2 cellular contexts compared by ENCODE assay signal in the genomic region with DNA sequence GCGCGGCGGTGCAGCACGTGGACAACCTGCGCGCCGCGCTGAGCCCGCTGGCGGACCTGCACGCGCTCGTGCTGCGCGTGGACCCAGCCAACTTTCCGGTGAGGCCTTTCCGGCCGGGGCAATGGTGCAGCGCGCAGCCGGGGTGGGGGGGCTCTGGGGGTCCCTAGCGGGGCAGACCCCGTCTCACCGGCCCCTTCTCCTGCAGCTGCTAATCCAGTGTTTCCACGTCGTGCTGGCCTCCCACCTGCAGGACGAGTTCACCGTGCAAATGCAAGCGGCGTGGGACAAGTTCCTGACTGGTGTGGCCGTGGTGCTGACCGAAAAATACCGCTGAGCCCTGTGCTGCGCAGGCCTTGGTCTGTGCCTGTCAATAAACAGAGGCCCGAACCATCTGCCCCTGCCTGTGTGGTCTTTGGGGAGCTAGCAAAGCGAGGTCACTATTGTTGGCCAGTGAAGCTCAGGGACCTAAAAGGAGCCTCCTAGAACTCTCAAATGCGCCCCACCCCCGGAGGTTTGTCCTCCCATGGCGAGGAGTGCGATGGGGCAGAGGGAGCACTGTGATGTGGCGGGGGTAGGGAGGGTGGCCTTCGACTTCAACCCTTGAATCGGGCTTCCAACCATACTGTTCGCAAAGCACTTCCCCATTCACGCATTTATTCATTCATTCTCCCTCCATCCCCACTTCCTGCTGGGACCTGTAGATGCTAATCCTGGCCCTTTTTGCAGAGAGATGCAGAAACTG.
TF ChIP-seq lines count a peak whose summit lies in the region.

No MANE protein-coding gene starts in this region.

TF ChIP-seq in Ishikawa, 13 proteins besides CTCF, POLR2A, EP300 and RAD21:
- TF ChIP-seq, protein P1, sequence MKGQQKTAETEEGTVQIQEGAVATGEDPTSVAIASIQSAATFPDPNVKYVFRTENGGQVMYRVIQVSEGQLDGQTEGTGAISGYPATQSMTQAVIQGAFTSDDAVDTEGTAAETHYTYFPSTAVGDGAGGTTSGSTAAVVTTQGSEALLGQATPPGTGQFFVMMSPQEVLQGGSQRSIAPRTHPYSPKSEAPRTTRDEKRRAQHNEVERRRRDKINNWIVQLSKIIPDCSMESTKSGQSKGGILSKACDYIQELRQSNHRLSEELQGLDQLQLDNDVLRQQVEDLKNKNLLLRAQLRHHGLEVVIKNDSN (IDR thresholded peaks at IDR 0.05) = peak; percentile 59; the same call in 1 of the 2 replicates
- TF ChIP-seq TAF1 (IDR thresholded peaks at IDR 0.05; ENCODE audit: low read depth) = no peak
- TF ChIP-seq, protein P2, sequence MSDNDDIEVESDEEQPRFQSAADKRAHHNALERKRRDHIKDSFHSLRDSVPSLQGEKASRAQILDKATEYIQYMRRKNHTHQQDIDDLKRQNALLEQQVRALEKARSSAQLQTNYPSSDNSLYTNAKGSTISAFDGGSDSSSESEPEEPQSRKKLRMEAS (IDR thresholded peaks at IDR 0.05) = peak; percentile 78; the same call in 1 of the 2 replicates
- peak; percentile 50; the same call in 1 of the 2 replicates for TF ChIP-seq ZBTB7A (IDR thresholded peaks at IDR 0.05; ENCODE audit: low read depth)
- no peak for TF ChIP-seq NFIC (IDR thresholded peaks at IDR 0.05)

TF ChIP-seq in neural cell, 6 proteins besides CTCF, POLR2A, EP300 and RAD21:
- TF ChIP-seq MXI1 (conservative IDR thresholded peaks at IDR 0.05; ENCODE audit: poor library complexity, severe bottlenecking) (peak; percentile 49), POLR2AphosphoS5 (IDR thresholded peaks at IDR 0.05) (no peak), TAF1 (IDR thresholded peaks at IDR 0.05; ENCODE audit: low read depth) (no peak), EZH2 (IDR thresholded peaks at IDR 0.05; ENCODE audit: borderline replicate concordance, insufficient read depth, low read length, poor library complexity, severe bottlenecking) (peak; percentile 5), SMC3 (conservative IDR thresholded peaks at IDR 0.05; ENCODE audit: poor library complexity) (no peak)
- TF ChIP-seq, protein P3, sequence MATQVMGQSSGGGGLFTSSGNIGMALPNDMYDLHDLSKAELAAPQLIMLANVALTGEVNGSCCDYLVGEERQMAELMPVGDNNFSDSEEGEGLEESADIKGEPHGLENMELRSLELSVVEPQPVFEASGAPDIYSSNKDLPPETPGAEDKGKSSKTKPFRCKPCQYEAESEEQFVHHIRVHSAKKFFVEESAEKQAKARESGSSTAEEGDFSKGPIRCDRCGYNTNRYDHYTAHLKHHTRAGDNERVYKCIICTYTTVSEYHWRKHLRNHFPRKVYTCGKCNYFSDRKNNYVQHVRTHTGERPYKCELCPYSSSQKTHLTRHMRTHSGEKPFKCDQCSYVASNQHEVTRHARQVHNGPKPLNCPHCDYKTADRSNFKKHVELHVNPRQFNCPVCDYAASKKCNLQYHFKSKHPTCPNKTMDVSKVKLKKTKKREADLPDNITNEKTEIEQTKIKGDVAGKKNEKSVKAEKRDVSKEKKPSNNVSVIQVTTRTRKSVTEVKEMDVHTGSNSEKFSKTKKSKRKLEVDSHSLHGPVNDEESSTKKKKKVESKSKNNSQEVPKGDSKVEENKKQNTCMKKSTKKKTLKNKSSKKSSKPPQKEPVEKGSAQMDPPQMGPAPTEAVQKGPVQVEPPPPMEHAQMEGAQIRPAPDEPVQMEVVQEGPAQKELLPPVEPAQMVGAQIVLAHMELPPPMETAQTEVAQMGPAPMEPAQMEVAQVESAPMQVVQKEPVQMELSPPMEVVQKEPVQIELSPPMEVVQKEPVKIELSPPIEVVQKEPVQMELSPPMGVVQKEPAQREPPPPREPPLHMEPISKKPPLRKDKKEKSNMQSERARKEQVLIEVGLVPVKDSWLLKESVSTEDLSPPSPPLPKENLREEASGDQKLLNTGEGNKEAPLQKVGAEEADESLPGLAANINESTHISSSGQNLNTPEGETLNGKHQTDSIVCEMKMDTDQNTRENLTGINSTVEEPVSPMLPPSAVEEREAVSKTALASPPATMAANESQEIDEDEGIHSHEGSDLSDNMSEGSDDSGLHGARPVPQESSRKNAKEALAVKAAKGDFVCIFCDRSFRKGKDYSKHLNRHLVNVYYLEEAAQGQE (IDR thresholded peaks at IDR 0.05; ENCODE audit: borderline replicate concordance) = no peak
